8 cellular contexts compared by ENCODE assay signal in genomic region chr4:40055379-40055872, GRCh38. TPM values are rescaled to one million over a fixed set of nuclear protein-coding genes. Genes with fewer than 3 reads are reported as not detected.
A peak's percentile ranks its signal among the peaks of the same experiment; 100 is the strongest.
DNase-seq lines count a peak whose midpoint lies in the region; ATAC-seq and TF ChIP-seq lines count a peak whose summit lies in the region.

No MANE protein-coding gene starts in this region.

- H3K4me3 ChIP-seq in HEK293 (ENCODE audit: low read depth, low read length) (peak overlapping the region; percentile 68), esophagus muscularis mucosa (peak overlapping the region; percentile 80 to 96 (median 90)), sigmoid colon (peak overlapping the region; percentile 76 to 88 (median 86))

- H3K4me1 Mint-ChIP-seq in WTC11, result peaks cover 33% of the 10 kb centered on the region

- H3K9me3 ChIP-seq in HEK293 (ENCODE audit: control insufficient read depth, insufficient read depth, low read depth, low read length), result no peaks in the 10 kb centered on the region
- no peaks in the 10 kb centered on the region for H3K9me3 ChIP-seq in esophagus muscularis mucosa
- no peaks in the 10 kb centered on the region for H3K9me3 ChIP-seq in sigmoid colon

- TF ChIP-seq EP300 in esophagus muscularis mucosa (IDR thresholded peaks at IDR 0.05) (no peak), sigmoid colon (IDR thresholded peaks at IDR 0.05) (no peak)

- H3K9me3 Mint-ChIP-seq in WTC11, result no peaks in the 10 kb centered on the region

- ATAC-seq in WTC11 (no peak), HG02981 (IDR thresholded peaks at IDR 0.05; ENCODE audit: unreplicated experiment) (no peak)

- POLR2A ChIA-PET in HEK293 (lab: Yijun Ruan, JAX) (interaction anchor here (0.6 to 1.3 kb wide), 2 partner anchors 9 to 261 kb away, joined by 3 to 6 read pairs; no protein-coding TSS in a partner anchor), WTC11 (lab: Charles Lee) (interaction anchor here (0.6 to 1.7 kb wide), 5 partner anchors 9 to 417 kb away, joined by 3 to 11 read pairs (median 3); partner anchors contain the start of genes SMIM14 and UBE2K)

- H3K27ac ChIP-seq in C4-2B (peak overlapping the region; percentile 99), HEK293 (ENCODE audit: extremely low read depth, low read depth, low read length) (peak overlapping the region; percentile 96), esophagus muscularis mucosa (replicated peaks in 1 of 4) (peak overlapping the region; percentile 96 to 100 (median 100)), sigmoid colon (peak overlapping the region; percentile 98 to 100 (median 100))

- peaks cover 7% of the 10 kb centered on the region for H3K36me3 Mint-ChIP-seq in WTC11

- H3K36me3 ChIP-seq in HEK293 (ENCODE audit: control insufficient read depth in 2 of 2, insufficient read depth in 1 of 2, low read length in 2 of 2) (peaks cover 0 to 5% of the 10 kb centered on the region in 2 experiments; a peak in 2 of 3 replicates), esophagus muscularis mucosa (no peaks in the 10 kb centered on the region), sigmoid colon (no peaks in the 10 kb centered on the region)

- DNase-seq in WTC11 (ENCODE audit: low spot score) (no peak), esophagus muscularis mucosa (ENCODE audit: extremely low spot score) (no peak), sigmoid colon (no peak), GOT3 (lab: John Stamatoyannopoulos, UW) (no peak), activated gamma-delta T cell (lab: John Stamatoyannopoulos, UW) (no peak)

- intact Hi-C loops in esophagus muscularis mucosa (cut with DNase I), result loop anchor here (5.0 to 10.0 kb wide), 5 partner anchors 78 to 601 kb away; partner anchors contain the start of genes LIAS, PDS5A, RPL9 and SMIM14
- intact Hi-C loops in sigmoid colon (cut with DNase I), result loop anchor here (5.0 to 10.0 kb wide), 2 partner anchors 418 to 1159 kb away; partner anchors contain the start of genes APBB2 and SMIM14

- H3K4me1 ChIP-seq in HEK293 (ENCODE audit: control insufficient read depth, insufficient read depth, low read length) (no peaks in the 10 kb centered on the region), esophagus muscularis mucosa (peaks cover 16 to 32% (median 29%) of the 10 kb centered on the region in 4 donors), sigmoid colon (peaks cover 0 to 27% (median 21%) of the 10 kb centered on the region in 4 donors)

- 7% methylated on average over 8 of the region's 8 CpGs for WGBS in esophagus muscularis mucosa
- WGBS in sigmoid colon, 2 donors, result 1 to 4% methylated on average over 8 of the region's 8 CpGs

- H3K27me3 ChIP-seq in esophagus muscularis mucosa (no peaks in the 10 kb centered on the region), sigmoid colon (no peaks in the 10 kb centered on the region)

- peak overlapping the region; percentile 99 for H3K27ac Mint-ChIP-seq in WTC11

- TF ChIP-seq POLR2A in esophagus muscularis mucosa (IDR thresholded peaks at IDR 0.05; ENCODE audit: low read depth) (no peak), sigmoid colon (IDR thresholded peaks at IDR 0.05) (no peak)

- TF ChIP-seq CTCF in C4-2B (conservative IDR thresholded peaks at IDR 0.05) (no peak), HEK293 (tag by site-specific recombination; IDR thresholded peaks at IDR 0.05) (0 out of 2 replicates have a peak, but pooled peaks have one; percentile 26), WTC11 (IDR thresholded peaks at IDR 0.05) (no peak), esophagus muscularis mucosa (IDR thresholded peaks at IDR 0.05) (no peak), sigmoid colon (IDR thresholded peaks at IDR 0.05) (no peak)

- no peaks in the 10 kb centered on the region for H3K27me3 Mint-ChIP-seq in WTC11 (ENCODE audit: low read depth)

- H3K4me3 Mint-ChIP-seq in WTC11, result peak overlapping the region; percentile 77

- CTCF ChIA-PET in HEK293 (lab: Yijun Ruan, JAX) (interaction anchor here (0.7 to 2.0 kb wide), 2 partner anchors 8 to 15 kb away, joined by 3 to 6 read pairs; no protein-coding TSS in a partner anchor), WTC11 (lab: Charles Lee) (interaction anchor here (0.6 to 1.8 kb wide), 10 partner anchors 9 to 1161 kb away, joined by 3 to 13 read pairs (median 4); partner anchors contain the start of gene PDS5A)

TF ChIP-seq in HEK293, 187 proteins besides CTCF, POLR2A, EP300 and RAD21 (continues in another document):
- TF ChIP-seq PATZ1 (tag by site-specific recombination; IDR thresholded peaks at IDR 0.05) (no peak), PRDM1 (tag by site-specific recombination; IDR thresholded peaks at IDR 0.05) (peak; percentile 89), ZNF266 (tag by site-specific recombination; IDR thresholded peaks at IDR 0.05; ENCODE audit: low read depth) (no peak), KLF10 (tag by site-specific recombination; IDR thresholded peaks at IDR 0.05) (no peak), ZNF600 (tag by site-specific recombination; IDR thresholded peaks at IDR 0.05) (peak; percentile 64), ZNF335 (tag by site-specific recombination; conservative IDR thresholded peaks at IDR 0.05) (peak; percentile 84)

TF ChIP-seq in WTC11, 78 proteins besides CTCF, POLR2A, EP300 and RAD21:
- TF ChIP-seq ZMAT4 (CRISPR knock-in tag; IDR thresholded peaks at IDR 0.05) (peak; percentile 7; the same call in 1 of the 2 replicates), ZBTB21 (CRISPR knock-in tag; IDR thresholded peaks at IDR 0.05; ENCODE audit: borderline replicate concordance) (no peak), IRF2 (CRISPR knock-in tag; IDR thresholded peaks at IDR 0.05; ENCODE audit: borderline replicate concordance, low read depth) (no peak), NR1H2 (CRISPR knock-in tag; IDR thresholded peaks at IDR 0.05) (no peak), IRF1 (CRISPR knock-in tag; IDR thresholded peaks at IDR 0.05) (no peak), ZBTB43 (CRISPR knock-in tag; IDR thresholded peaks at IDR 0.05) (no peak), AR (CRISPR knock-in tag; IDR thresholded peaks at IDR 0.05) (no peak)

RNA-seq across cellular contexts. Expression of gene N4BP2, which starts 1.2 kb away (rescaled TPM):
- 28.5 to 31.7 TPM (median 28.9 TPM) in 3 replicates for total RNA-seq in WTC11 (2021)
- 1 to 10 TPM; 5.5 to 9.7 (median 7.7) TPM for total RNA-seq in esophagus muscularis mucosa
- 10 to 100 TPM in 1 of 4 donors, 1 to 10 TPM in 3; 7.9 to 11.9 (median 9.2) TPM for total RNA-seq in sigmoid colon
- polyA plus RNA-seq in sigmoid colon, result 1 to 10 TPM; 1.4 to 2.7 (median 2.4) TPM
